In the genomic region with DNA sequence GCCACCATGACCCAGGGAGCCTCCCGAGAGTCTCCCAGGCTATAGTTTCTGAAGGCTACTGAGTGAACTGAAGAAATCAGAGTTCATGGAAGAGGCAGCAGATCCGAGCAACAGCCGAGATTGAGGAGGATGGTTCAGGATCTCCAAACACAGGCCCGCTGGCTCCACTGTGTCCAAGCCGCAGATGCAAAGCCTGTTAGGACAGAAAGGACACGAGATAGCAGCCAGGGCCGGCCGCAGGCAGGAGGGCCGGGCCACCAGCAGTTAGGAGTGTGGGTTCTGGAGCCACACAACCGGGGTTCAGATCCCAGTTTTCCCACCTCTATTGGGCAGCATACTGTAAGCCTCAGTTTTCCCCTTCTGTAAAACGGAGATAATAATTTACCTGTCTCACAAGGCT, we compare ENCODE assay signal across 9 cellular contexts. TPM values are rescaled to one million over a fixed set of nuclear protein-coding genes. Genes with fewer than 3 reads are reported as not detected.
DNase-seq lines count a peak whose midpoint lies in the region; ATAC-seq and TF ChIP-seq lines count a peak whose summit lies in the region.
"Had no signal": no experiment of that assay in that cellular context is flagged by ENCODE, and none has a peak within 500 bp of the region (broad histone marks: within the 10 kb centered on the region; RNA-seq: fewer than 3 reads in every experiment).

No MANE protein-coding gene starts in this region.

- TF ChIP-seq CTCF in fibroblast of lung (conservative IDR thresholded peaks at IDR 0.05 in 1 of 2, IDR thresholded peaks at IDR 0.05 in 1 of 2; ENCODE audit: low read depth in 1 of 2, low read length in 2 of 2) (no peak), gastrocnemius medialis (IDR thresholded peaks at IDR 0.05 in 4 of 5, conservative IDR thresholded peaks at IDR 0.05 in 1 of 5) (no peak)

- no peak overlapping the region for H2AFZ ChIP-seq in fibroblast of lung (ENCODE audit: low read length)

- H3K27me3 Mint-ChIP-seq in CD4-positive, CD25-positive, alpha-beta regulatory T cell: no peaks in the 10 kb centered on the region

- H3K27ac ChIP-seq in CD4-positive, CD25-positive, alpha-beta regulatory T cell (ENCODE audit: insufficient read depth, low read length, poor library complexity, severe bottlenecking): peak overlapping the region; percentile 56
- peak overlapping the region; percentile 57 for H3K27ac ChIP-seq in SJCRH30
- H3K27ac ChIP-seq in fibroblast of lung (ENCODE audit: insufficient read depth, low read length): peak overlapping the region; percentile 94
- H3K27ac ChIP-seq in gastrocnemius medialis: peak overlapping the region; percentile 51 to 66 (median 54)

- peak overlapping the region in 2 of 4 donors; percentile 20 to 74 for H3K4me3 Mint-ChIP-seq in CD4-positive, CD25-positive, alpha-beta regulatory T cell

- H3K4me1 ChIP-seq in CD4-positive, CD25-positive, alpha-beta regulatory T cell (ENCODE audit: control insufficient read depth, insufficient read depth, low read length, poor library complexity, severe bottlenecking): peaks cover 21% of the 10 kb centered on the region
- H3K4me1 ChIP-seq in SJCRH30: peaks cover 28% of the 10 kb centered on the region
- peaks cover 59% of the 10 kb centered on the region for H3K4me1 ChIP-seq in fibroblast of lung (ENCODE audit: control insufficient read depth, extremely low read depth, insufficient read depth, low read length)
- H3K4me1 ChIP-seq in gastrocnemius medialis: peaks cover 10 to 21% of the 10 kb centered on the region in 2 donors

- H3K27me3 ChIP-seq in CD4-positive, CD25-positive, alpha-beta regulatory T cell (ENCODE audit: control insufficient read depth, insufficient read depth, low read length): no peaks in the 10 kb centered on the region
- H3K27me3 ChIP-seq in SJCRH30: no peaks in the 10 kb centered on the region
- no peaks in the 10 kb centered on the region for H3K27me3 ChIP-seq in fibroblast of lung (ENCODE audit: control insufficient read depth, insufficient read depth, low read length)
- no peaks in the 10 kb centered on the region for H3K27me3 ChIP-seq in gastrocnemius medialis

- intact Hi-C loops in gastrocnemius medialis (cut with DNase I; ENCODE audit: low total_unique reads): no loop called here

- TF ChIP-seq POLR2A in gastrocnemius medialis (IDR thresholded peaks at IDR 0.05): no peak

- H3K79me2 ChIP-seq in fibroblast of lung (ENCODE audit: control insufficient read depth, insufficient read depth, low read length): peaks cover 84% of the 10 kb centered on the region

- in situ Hi-C loops in gastrocnemius medialis (cut with MboI; ENCODE audit: low sequenced_read_pairs in 4 of 4): no loop called here

- H3K9ac ChIP-seq in fibroblast of lung (ENCODE audit: insufficient read depth, low read length): peak overlapping the region; percentile 51

- no peaks in the 10 kb centered on the region for H3K36me3 Mint-ChIP-seq in CD4-positive, CD25-positive, alpha-beta regulatory T cell

- no peak for ATAC-seq in CD4-positive, CD25-positive, alpha-beta regulatory T cell (ENCODE audit: low read depth in 2 of 2)
- no peak for ATAC-seq in gastrocnemius medialis
- no peak for ATAC-seq in HG02870 (IDR thresholded peaks at IDR 0.05; ENCODE audit: unreplicated experiment)

- no peaks in the 10 kb centered on the region for H3K36me3 ChIP-seq in CD4-positive, CD25-positive, alpha-beta regulatory T cell (ENCODE audit: control insufficient read depth, insufficient read depth, low read length)
- H3K36me3 ChIP-seq in SJCRH30: peaks cover 13% of the 10 kb centered on the region
- peaks cover 3% of the 10 kb centered on the region for H3K36me3 ChIP-seq in fibroblast of lung (ENCODE audit: control insufficient read depth, insufficient read depth, low read length)
- no peaks in the 10 kb centered on the region for H3K36me3 ChIP-seq in gastrocnemius medialis

- H3K27ac Mint-ChIP-seq in CD4-positive, CD25-positive, alpha-beta regulatory T cell: peak overlapping the region in 2 of 3 donors; percentile 77 to 94

- H4K20me1 ChIP-seq in fibroblast of lung (ENCODE audit: control insufficient read depth, extremely low read depth, insufficient read depth, low read length): no peaks in the 10 kb centered on the region

- H3K4me2 ChIP-seq in fibroblast of lung (ENCODE audit: extremely low read depth, insufficient read depth, low read length): peak overlapping the region; percentile 42

- peak overlapping the region; percentile 35 for H3K4me3 ChIP-seq in CD4-positive, CD25-positive, alpha-beta regulatory T cell (ENCODE audit: low read depth, low read length)
- H3K4me3 ChIP-seq in SJCRH30: no peak overlapping the region
- H3K4me3 ChIP-seq in fibroblast of lung (replicated peaks in 1 of 4; ENCODE audit: control extremely low read depth in 1 of 4, insufficient read depth in 1 of 4, low read depth in 3 of 4, low read length in 4 of 4): no peak overlapping the region
- H3K4me3 ChIP-seq in gastrocnemius medialis: no peak overlapping the region

- H3K9me3 Mint-ChIP-seq in CD4-positive, CD25-positive, alpha-beta regulatory T cell: no peaks in the 10 kb centered on the region

- no peak for DNase-seq in CD4-positive, CD25-positive, alpha-beta regulatory T cell
- DNase-seq in SJCRH30: no peak
- DNase-seq in fibroblast of lung (ENCODE audit: low read depth in 2 of 2): no peak
- DNase-seq in gastrocnemius medialis: no peak
- DNase-seq in HuH-7 (ENCODE audit: low spot score): no peak
- no peak for DNase-seq in NCI-H345 treated with DMSO at 0.1 percent for 48 hours (lab: John Stamatoyannopoulos, UW; ENCODE audit: unreplicated experiment)
- DNase-seq in OCI-M1 (lab: John Stamatoyannopoulos, UW): no peak
- DNase-seq: DMS53 had no signal

- H3K4me1 Mint-ChIP-seq in CD4-positive, CD25-positive, alpha-beta regulatory T cell: peaks cover 0 to 24% (median 11%) of the 10 kb centered on the region in 4 donors

- H3K9me3 ChIP-seq in CD4-positive, CD25-positive, alpha-beta regulatory T cell (ENCODE audit: control insufficient read depth in 2 of 2, low read length in 2 of 2): no peaks in the 10 kb centered on the region
- H3K9me3 ChIP-seq in SJCRH30 (replicated peaks) (no peaks in the 10 kb centered on the region), fibroblast of lung (ENCODE audit: control insufficient read depth, insufficient read depth, low read depth, low read length) (no peaks in the 10 kb centered on the region), gastrocnemius medialis (no peaks in the 10 kb centered on the region)

RNA-seq across cellular contexts. Expression of gene NEK6, which starts 27.7 kb away (rescaled TPM):
- total RNA-seq in CD4-positive, CD25-positive, alpha-beta regulatory T cell: 17.0 TPM
- polyA plus RNA-seq in CD4-positive, CD25-positive, alpha-beta regulatory T cell: 1 to 10 TPM; 3.5 to 6.6 (median 3.7) TPM
- 26.1 and 28.4 TPM in 2 replicates for total RNA-seq in SJCRH30 (2014; rRNA removed; shearing (Covaris generic))
- total RNA-seq in fibroblast of lung: 64.5 and 71.2 TPM in 2 replicates
- 71.4 and 102 TPM in 2 replicates for polyA plus RNA-seq in fibroblast of lung
- polyA plus RNA-seq in fibroblast of lung (2012): 55.8 and 75.3 TPM in 2 replicates
- 119 and 153 TPM in 2 replicates for polyA minus RNA-seq in fibroblast of lung (ENCODE audit: low replicate concordance)
- 10 to 100 TPM in 1 of 4 donors, 1 to 10 TPM in 3; 2.3 to 10.1 (median 3.5) TPM for total RNA-seq in gastrocnemius medialis
